ENCODE assay signal across 22 cellular contexts in the genomic region with DNA sequence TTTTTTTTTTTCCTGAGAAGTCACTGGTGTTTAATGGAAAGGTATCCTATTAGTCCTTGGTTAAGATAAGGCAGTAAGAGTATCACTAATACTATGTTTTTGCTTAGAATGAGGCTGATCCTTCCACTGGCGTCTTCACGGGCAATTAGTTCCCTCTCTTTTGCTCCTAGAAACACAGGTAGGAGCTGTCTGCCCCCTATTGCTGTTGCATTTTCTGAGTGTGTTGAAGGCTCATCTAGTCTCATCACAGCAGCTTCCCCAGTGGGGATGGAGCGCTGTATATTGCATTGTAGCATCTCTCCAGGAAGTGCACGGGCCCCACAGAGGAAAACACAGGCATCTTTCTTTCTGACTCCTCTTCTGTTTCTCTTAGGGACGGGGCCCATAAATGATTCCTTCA.
"Had no signal": no experiment of that assay in that cellular context is flagged by ENCODE, and none has a peak within 500 bp of the region (broad histone marks: within the 10 kb centered on the region; RNA-seq: fewer than 3 reads in every experiment).

No MANE protein-coding gene starts in this region.

- H3K79me2 ChIP-seq: parathyroid adenoma had no signal

- DNase-seq: colonic mucosa; dermis blood vessel endothelial cell; esophagus squamous epithelium; foreskin fibroblast; kidney; left cardiac atrium; left ventricle myocardium superior; mesendoderm; naive B cell; psoas muscle; retina; spleen; stimulated activated CD4-positive, alpha-beta T cell treated with anti-CD3 and anti-CD28 coated beads, Interleukin-15, amount 100 ng/mL, for 24 hours; stimulated activated CD4-positive, alpha-beta T cell treated with anti-CD3 and anti-CD28 coated beads, Interleukin-1b, Interleukin-23, amount 100 ng/mL, for 48 hours; stimulated activated CD4-positive, alpha-beta T cell treated with anti-CD3 and anti-CD28 coated beads, Interleukin-4, amount 100 ng/mL, for 4 hours; stimulated activated naive B cell treated with anti-CD40 and anti-IgM and Interleukin-4, amounts not matched to agents 10 μg/mL and 1 μg/mL and 100 μg/mL, for 72 hours; stimulated activated naive CD8-positive, alpha-beta T cell treated with anti-CD3 and anti-CD28 coated beads, Interleukin-15, amount 100 ng/mL, for 72 hours; testis had no signal

- H2AFZ ChIP-seq: parathyroid adenoma had no signal

- H3K36me3 ChIP-seq: colonic mucosa, esophagus squamous epithelium, spleen had no signal

- ATAC-seq: left cardiac atrium; left ventricle myocardium superior; psoas muscle; sciatic nerve; stimulated activated naive B cell treated with anti-CD40 and anti-IgM and Interleukin-4, amounts not matched to agents 10 μg/mL and 1 μg/mL and 100 μg/mL, for 72 hours; stimulated activated naive CD8-positive, alpha-beta T cell treated with anti-CD3 and anti-CD28 coated beads, Interleukin-15, amount 100 ng/mL, for 72 hours had no signal

- H3K27me3 ChIP-seq: colonic mucosa, esophagus squamous epithelium, spleen, testis, tibial nerve had no signal

- H3K4me1 ChIP-seq: colonic mucosa, esophagus squamous epithelium, parathyroid adenoma, psoas muscle, spleen, testis, tibial nerve had no signal

- FAIRE-seq: kidney had no signal

- H3K27ac ChIP-seq: colonic mucosa, esophagus squamous epithelium, parathyroid adenoma, psoas muscle, spleen, testis, tibial nerve had no signal

- H3K9me3 ChIP-seq: colonic mucosa, esophagus squamous epithelium, psoas muscle, spleen, testis, tibial nerve had no signal

- H3K4me3 ChIP-seq: colonic mucosa, esophagus squamous epithelium, lung, psoas muscle, spleen, testis, tibial nerve had no signal

- H3K9ac ChIP-seq: parathyroid adenoma had no signal
